ENCODE assay signal across 29 cellular contexts in the genomic region with DNA sequence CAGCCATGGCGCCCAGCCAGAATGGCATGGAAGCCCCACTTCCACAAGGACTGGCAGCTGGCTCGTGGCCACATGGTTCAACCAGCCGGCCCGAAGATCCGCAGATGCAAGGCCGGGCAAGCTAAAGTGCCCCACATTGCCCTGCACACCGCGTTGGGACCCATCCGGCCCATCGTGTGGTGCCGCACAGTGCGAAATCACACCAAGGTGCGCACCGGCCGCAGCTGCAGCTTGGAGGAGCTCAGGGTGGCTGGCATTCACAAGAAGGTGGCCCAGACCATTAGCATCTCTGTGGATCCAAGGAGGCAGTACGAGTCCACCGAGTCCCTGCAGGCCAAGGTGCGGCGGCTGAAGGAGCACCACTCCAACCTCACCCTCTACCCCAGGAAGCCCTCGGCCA. TPM values are rescaled to one million over a fixed set of nuclear protein-coding genes. Genes with fewer than 3 reads are reported as not detected.
"Had no signal": no experiment of that assay in that cellular context is flagged by ENCODE, and none has a peak within 500 bp of the region (broad histone marks: within the 10 kb centered on the region; RNA-seq: fewer than 3 reads in every experiment).

No MANE protein-coding gene starts in this region.

- DNase-seq: dermis blood vessel endothelial cell; effector memory CD4-positive, alpha-beta T cell; esophagus squamous epithelium; foreskin melanocyte; mesenchymal stem cell; midbrain; naive thymus-derived CD8-positive, alpha-beta T cell; nephron progenitor cell; occipital lobe; ovary; psoas muscle; stimulated activated CD4-positive, alpha-beta T cell treated with anti-CD3 and anti-CD28 coated beads, Interleukin-2, amount 100 ng/mL, for 24 hours; stimulated activated CD4-positive, alpha-beta T cell treated with anti-CD3 and anti-CD28 coated beads, Interleukin-4, amount 100 ng/mL, for 4 hours; stimulated activated naive CD8-positive, alpha-beta T cell treated with anti-CD3 and anti-CD28 coated beads, Interleukin-15, Interleukin-2, amounts not matched to agents 100 U/mL and 50 U/mL, for 24 hours; substantia nigra; upper lobe of right lung; uterus had no signal

- H3K27me3 Mint-ChIP-seq: stimulated activated memory B cell treated with anti-CD40 and anti-IgM and Interleukin-4, amounts not matched to agents 10 μg/mL and 1 μg/mL and 100 μg/mL, for 72 hours had no signal

- ATAC-seq: naive thymus-derived CD8-positive, alpha-beta T cell; sciatic nerve; stimulated activated memory B cell treated with anti-CD40 and anti-IgM and Interleukin-4, amounts not matched to agents 10 μg/mL and 1 μg/mL and 100 μg/mL, for 72 hours; stimulated activated naive CD8-positive, alpha-beta T cell treated with anti-CD3 and anti-CD28 coated beads, Interleukin-15, Interleukin-2, amounts not matched to agents 100 U/mL and 50 U/mL, for 24 hours; upper lobe of right lung had no signal

- H3K4me1 ChIP-seq: uterus had no signal

- H3K4me3 ChIP-seq: coronary artery, esophagus squamous epithelium, ovary, psoas muscle, smooth muscle cell, thoracic aorta, tibial nerve, upper lobe of right lung, uterus had no signal

- H3K4me3 Mint-ChIP-seq: naive thymus-derived CD8-positive, alpha-beta T cell; nephron progenitor cell; stimulated activated memory B cell treated with anti-CD40 and anti-IgM and Interleukin-4, amounts not matched to agents 10 μg/mL and 1 μg/mL and 100 μg/mL, for 72 hours had no signal

- H3K4me2 ChIP-seq: smooth muscle cell had no signal

- H3K27ac Mint-ChIP-seq: naive thymus-derived CD8-positive, alpha-beta T cell; nephron progenitor cell; stimulated activated memory B cell treated with anti-CD40 and anti-IgM and Interleukin-4, amounts not matched to agents 10 μg/mL and 1 μg/mL and 100 μg/mL, for 72 hours had no signal

- H3K27ac ChIP-seq: coronary artery, esophagus squamous epithelium, ovary, psoas muscle, thoracic aorta, tibial nerve, upper lobe of right lung, uterus had no signal

- H3K9me3 ChIP-seq: esophagus squamous epithelium, psoas muscle, thoracic aorta, upper lobe of right lung, uterus had no signal

- H3K27me3 ChIP-seq: esophagus squamous epithelium, ovary, tibial nerve, upper lobe of right lung, uterus had no signal

- H3K9me3 Mint-ChIP-seq: stimulated activated memory B cell treated with anti-CD40 and anti-IgM and Interleukin-4, amounts not matched to agents 10 μg/mL and 1 μg/mL and 100 μg/mL, for 72 hours had no signal

- H3K36me3 ChIP-seq: ovary, thoracic aorta, uterus had no signal

RNA-seq across cellular contexts. Expression of gene LBHD2, which starts 42.5 kb away (rescaled TPM):
- total RNA-seq: dermis blood vessel endothelial cell; endothelial cell of umbilical vein; epithelial cell of proximal tubule; lower leg skin; lung microvascular endothelial cell; naive thymus-derived CD8-positive, alpha-beta T cell; occipital lobe; psoas muscle; renal cortical epithelial cell; sciatic nerve; smooth muscle cell; thoracic aorta; tibial nerve; upper lobe of right lung; uterus had no signal
- polyA plus RNA-seq: endothelial cell of umbilical vein; keratinocyte; naive thymus-derived CD8-positive, alpha-beta T cell; ovary; psoas muscle; smooth muscle cell had no signal

RNA-seq across cellular contexts. Expression of gene EXOC3L4, which starts 53.1 kb away (rescaled TPM):
- total RNA-seq: dermis blood vessel endothelial cell; endothelial cell of umbilical vein; lung microvascular endothelial cell; naive thymus-derived CD8-positive, alpha-beta T cell; smooth muscle cell; thoracic aorta had no signal
- polyA plus RNA-seq: endothelial cell of umbilical vein; keratinocyte; naive thymus-derived CD8-positive, alpha-beta T cell; smooth muscle cell had no signal
